ENCODE assay signal across 9 cellular contexts in the genomic region with DNA sequence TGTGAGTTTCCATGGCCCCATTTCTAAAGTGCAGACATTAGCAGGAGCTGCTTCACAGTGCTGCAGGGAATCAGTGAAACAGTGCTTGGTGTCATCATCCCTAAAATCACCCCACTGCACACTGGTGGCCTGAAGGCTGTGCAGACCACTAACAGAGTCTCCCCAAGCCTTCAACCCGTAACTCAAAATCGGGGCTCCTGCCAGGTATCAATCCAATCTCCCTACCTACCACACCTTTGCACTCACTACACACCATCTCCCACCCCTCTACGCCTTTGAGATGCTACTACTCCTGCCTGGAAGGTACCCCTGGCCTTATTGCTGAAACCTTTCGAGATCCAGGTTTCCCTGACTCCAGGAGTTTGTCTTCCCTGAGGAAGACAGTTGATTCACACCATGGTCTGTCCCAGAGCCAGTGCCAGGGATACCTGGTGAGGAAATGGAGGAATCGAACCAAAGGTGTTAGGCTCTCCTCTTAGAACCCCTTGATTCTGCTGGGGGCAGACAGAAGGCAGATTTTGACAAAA. TPM values are rescaled to one million over a fixed set of nuclear protein-coding genes. Genes with fewer than 3 reads are reported as not detected.
DNase-seq lines count a peak whose midpoint lies in the region; ATAC-seq, FAIRE-seq and TF ChIP-seq lines count a peak whose summit lies in the region.
"Had no signal": no experiment of that assay in that cellular context is flagged by ENCODE, and none has a peak within 500 bp of the region (broad histone marks: within the 10 kb centered on the region; RNA-seq: fewer than 3 reads in every experiment).

No MANE protein-coding gene starts in this region.

- TF ChIP-seq CTCF in mesothelial cell of epicardium (IDR thresholded peaks at IDR 0.05; ENCODE audit: unreplicated experiment) (no peak), vagina (IDR thresholded peaks at IDR 0.05) (no peak)

- H3K4me3 ChIP-seq in vagina: no peak overlapping the region

- no peaks in the 10 kb centered on the region for H3K9me3 ChIP-seq in vagina

- H3K36me3 ChIP-seq in vagina: peaks cover 0 to 23% of the 10 kb centered on the region in 2 donors

- peak overlapping the region; percentile 63 for H3K27ac ChIP-seq in vagina

- H3K4me1 Mint-ChIP-seq in activated naive CD4-positive, alpha-beta T cell treated with anti-CD3 and anti-CD28 coated beads for 36 hours (ENCODE audit: low read depth): peaks cover 77% of the 10 kb centered on the region
- H3K4me1 Mint-ChIP-seq in activated T-helper 2 cell treated with anti-CD3 and anti-CD28 coated beads, Interferon-gamma antibody, Interleukin-2, Interleukin-4, amounts not matched to agents 10 μg/mL and 5 μg/mL and 100 μg/mL, durations not matched to agents 14 hours and 24 hours and 36 hours (ENCODE audit: low read depth): peaks cover 80% of the 10 kb centered on the region
- H3K4me1 Mint-ChIP-seq in mesothelial cell of epicardium: peaks cover 70% of the 10 kb centered on the region

- no peaks in the 10 kb centered on the region for H3K27me3 ChIP-seq in vagina

- no peak for DNase-seq in activated naive CD4-positive, alpha-beta T cell treated with anti-CD3 and anti-CD28 coated beads for 36 hours
- DNase-seq in activated naive CD4-positive, alpha-beta T cell treated with Interleukin-2 at 50 U/mL for 16 hours: no peak
- DNase-seq in activated T-helper 2 cell treated with anti-CD3 and anti-CD28 coated beads, Interferon-gamma antibody, Interleukin-2, Interleukin-4, amounts not matched to agents 10 μg/mL and 5 μg/mL and 100 μg/mL, durations not matched to agents 14 hours and 24 hours and 36 hours (ENCODE audit: low spot score): no peak
- DNase-seq in mesothelial cell of epicardium (ENCODE audit: low spot score in 2 of 2, unreplicated experiment in 2 of 2): no peak
- no peak for DNase-seq in vagina (ENCODE audit: extremely low spot score in 2 of 2)
- no peak for DNase-seq in RCC 7860 (ENCODE audit: low spot score)
- DNase-seq in GM19238 (ENCODE audit: insufficient read length, low spot score): no peak
- DNase-seq in left cardiac atrium: no peak
- DNase-seq: NCI-H1092 had no signal

- no peak for TF ChIP-seq POLR2A in vagina (IDR thresholded peaks at IDR 0.05)

- intact Hi-C loops in activated naive CD4-positive, alpha-beta T cell treated with anti-CD3 and anti-CD28 coated beads for 36 hours (cut with micrococcal nuclease): no loop called here
- intact Hi-C loops in activated T-helper 2 cell treated with anti-CD3 and anti-CD28 coated beads, Interferon-gamma antibody, Interleukin-2, Interleukin-4, amounts not matched to agents 10 μg/mL and 5 μg/mL and 100 μg/mL, durations not matched to agents 14 hours and 24 hours and 36 hours (cut with micrococcal nuclease): no loop called here
- intact Hi-C loops in vagina (cut with DNase I) (no loop called here), left cardiac atrium (cut with DNase I) (no loop called here)

- H3K4me1 ChIP-seq in vagina: peaks cover 73% of the 10 kb centered on the region

- ATAC-seq in left cardiac atrium: no peak

- CTCF ChIA-PET in activated naive CD4-positive, alpha-beta T cell treated with anti-CD3 and anti-CD28 coated beads for 36 hours (lab: Charles Lee): no interaction called here

- FAIRE-seq in RCC 7860 (lab: Jason Lieb, UNC): no peak

- H3K9me3 Mint-ChIP-seq in activated naive CD4-positive, alpha-beta T cell treated with anti-CD3 and anti-CD28 coated beads for 36 hours: no peaks in the 10 kb centered on the region
- no peaks in the 10 kb centered on the region for H3K9me3 Mint-ChIP-seq in activated T-helper 2 cell treated with anti-CD3 and anti-CD28 coated beads, Interferon-gamma antibody, Interleukin-2, Interleukin-4, amounts not matched to agents 10 μg/mL and 5 μg/mL and 100 μg/mL, durations not matched to agents 14 hours and 24 hours and 36 hours
- no peaks in the 10 kb centered on the region for H3K9me3 Mint-ChIP-seq in mesothelial cell of epicardium

- H3K27ac Mint-ChIP-seq in activated naive CD4-positive, alpha-beta T cell treated with anti-CD3 and anti-CD28 coated beads for 36 hours: peak overlapping the region; percentile 97
- H3K27ac Mint-ChIP-seq in activated T-helper 2 cell treated with anti-CD3 and anti-CD28 coated beads, Interferon-gamma antibody, Interleukin-2, Interleukin-4, amounts not matched to agents 10 μg/mL and 5 μg/mL and 100 μg/mL, durations not matched to agents 14 hours and 24 hours and 36 hours: peak overlapping the region; percentile 91
- peak overlapping the region; percentile 90 for H3K27ac Mint-ChIP-seq in mesothelial cell of epicardium

- no peak overlapping the region for H3K4me3 Mint-ChIP-seq in activated naive CD4-positive, alpha-beta T cell treated with anti-CD3 and anti-CD28 coated beads for 36 hours
- peak overlapping the region; percentile 55 for H3K4me3 Mint-ChIP-seq in activated T-helper 2 cell treated with anti-CD3 and anti-CD28 coated beads, Interferon-gamma antibody, Interleukin-2, Interleukin-4, amounts not matched to agents 10 μg/mL and 5 μg/mL and 100 μg/mL, durations not matched to agents 14 hours and 24 hours and 36 hours (ENCODE audit: low read depth)
- H3K4me3 Mint-ChIP-seq in mesothelial cell of epicardium: peak overlapping the region; percentile 0

- H3K36me3 Mint-ChIP-seq in activated naive CD4-positive, alpha-beta T cell treated with anti-CD3 and anti-CD28 coated beads for 36 hours (ENCODE audit: low read depth): peaks cover 44% of the 10 kb centered on the region
- H3K36me3 Mint-ChIP-seq in activated T-helper 2 cell treated with anti-CD3 and anti-CD28 coated beads, Interferon-gamma antibody, Interleukin-2, Interleukin-4, amounts not matched to agents 10 μg/mL and 5 μg/mL and 100 μg/mL, durations not matched to agents 14 hours and 24 hours and 36 hours (ENCODE audit: low read depth): peaks cover 85% of the 10 kb centered on the region
- peaks cover 40% of the 10 kb centered on the region for H3K36me3 Mint-ChIP-seq in mesothelial cell of epicardium

- H3K27me3 Mint-ChIP-seq in activated naive CD4-positive, alpha-beta T cell treated with anti-CD3 and anti-CD28 coated beads for 36 hours (ENCODE audit: low read depth): no peaks in the 10 kb centered on the region
- H3K27me3 Mint-ChIP-seq in activated T-helper 2 cell treated with anti-CD3 and anti-CD28 coated beads, Interferon-gamma antibody, Interleukin-2, Interleukin-4, amounts not matched to agents 10 μg/mL and 5 μg/mL and 100 μg/mL, durations not matched to agents 14 hours and 24 hours and 36 hours (ENCODE audit: low read depth): no peaks in the 10 kb centered on the region
- no peaks in the 10 kb centered on the region for H3K27me3 Mint-ChIP-seq in mesothelial cell of epicardium (ENCODE audit: low read depth)

RNA-seq across cellular contexts. Expression of gene SLC2A1, which starts 25.5 kb away (rescaled TPM):
- total RNA-seq in activated naive CD4-positive, alpha-beta T cell treated with anti-CD3 and anti-CD28 coated beads for 36 hours: 10 to 100 TPM; 21.2 to 22.7 TPM
- 143 and 155 TPM in 2 replicates for total RNA-seq in activated T-helper 2 cell treated with anti-CD3 and anti-CD28 coated beads, Interferon-gamma antibody, Interleukin-2, Interleukin-4, amounts not matched to agents 10 μg/mL and 5 μg/mL and 100 μg/mL, durations not matched to agents 14 hours and 24 hours and 36 hours
- 786 to 841 TPM (median 827 TPM) in 3 replicates for total RNA-seq in mesothelial cell of epicardium
- total RNA-seq in vagina: 286 TPM
- 10 to 100 TPM; 10.9 to 12.9 TPM for total RNA-seq in left cardiac atrium
